ENCODE assay signal across 20 cellular contexts in the genomic region with DNA sequence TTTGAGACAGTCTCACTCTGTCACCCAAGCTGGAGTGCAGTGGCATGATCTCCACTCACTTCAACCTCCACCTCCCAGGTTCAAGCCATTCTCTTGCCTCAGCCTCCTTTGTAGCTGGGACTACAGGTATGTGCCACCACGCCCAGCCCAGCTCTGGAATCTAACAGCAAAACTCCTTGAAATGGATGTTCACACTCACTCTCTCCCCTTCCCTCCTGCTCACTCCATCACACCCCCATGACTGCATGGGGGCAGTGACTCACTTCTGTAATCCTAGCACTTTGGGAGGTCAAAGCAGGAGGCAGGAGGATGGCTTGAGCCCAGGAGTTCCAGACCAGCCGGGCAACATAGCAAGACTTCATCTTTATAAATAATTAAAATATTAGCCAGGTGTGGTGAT. TPM values are rescaled to one million over a fixed set of nuclear protein-coding genes. Genes with fewer than 3 reads are reported as not detected.
DNase-seq lines count a peak whose midpoint lies in the region; ATAC-seq and TF ChIP-seq lines count a peak whose summit lies in the region.
"Had no signal": no experiment of that assay in that cellular context is flagged by ENCODE, and none has a peak within 500 bp of the region (broad histone marks: within the 10 kb centered on the region; RNA-seq: fewer than 3 reads in every experiment).

No MANE protein-coding gene starts in this region.

- ATAC-seq in PC-3 (peak; percentile 53), HG02840 (IDR thresholded peaks at IDR 0.05; ENCODE audit: low FRiP score, unreplicated experiment) (no peak)
- ATAC-seq: activated CD8-positive, alpha-beta T cell treated with anti-CD3 and anti-CD28 coated beads for 36 hours; Right ventricle myocardium inferior had no signal

- no peak overlapping the region for H3K9ac ChIP-seq in PC-3 (ENCODE audit: low read length)

- H3K27ac Mint-ChIP-seq in dendritic cell treated with granulocyte-macrophage colony-stimulating factor and Interleukin-4, amounts not matched to agents 40 ng/mL and 50 ng/mL, for 4 days = peak overlapping the region; percentile 3
- H3K27ac Mint-ChIP-seq in neural crest cell (ENCODE audit: unreplicated experiment) = no peak overlapping the region
- H3K27ac Mint-ChIP-seq: activated CD8-positive, alpha-beta T cell treated with anti-CD3 and anti-CD28 coated beads for 36 hours; activated T-helper 1 cell treated with anti-CD3 and anti-CD28 coated beads, Interleukin-12 subunit alpha, Interleukin-12 subunit beta, Interleukin-2, Interleukin-4 antibody, amounts not matched to agents 30 ng/mL and 10 ng/mL and 1 ng/mL, durations not matched to agents 14 hours and 24 hours and 36 hours had no signal

- H3F3A ChIP-seq in PC-3 (ENCODE audit: low read length, unreplicated experiment) = no peaks in the 10 kb centered on the region

- intact Hi-C loops in PC-3 (cut with micrococcal nuclease) = no loop called here
- intact Hi-C loops in dendritic cell treated with granulocyte-macrophage colony-stimulating factor and Interleukin-4, amounts not matched to agents 40 ng/mL and 50 ng/mL, for 4 days (cut with micrococcal nuclease) = no loop called here

- POLR2A ChIA-PET in PC-3 (lab: Charles Lee; ENCODE audit: unreplicated experiment) = no interaction called here

- TF ChIP-seq CTCF in PC-3 (conservative IDR thresholded peaks at IDR 0.05; ENCODE audit: low read depth, low read length) (no peak), neural crest cell (conservative IDR thresholded peaks at IDR 0.05) (no peak)

- no peak overlapping the region for H2AFZ ChIP-seq in PC-3 (ENCODE audit: low read length)

- H3K9me3 ChIP-seq in PC-3 (ENCODE audit: low read length) = no peaks in the 10 kb centered on the region
- H3K9me3 ChIP-seq: left ventricle myocardium inferior, ovary, sigmoid colon had no signal

- no peak overlapping the region for H3K4me3 Mint-ChIP-seq in dendritic cell treated with granulocyte-macrophage colony-stimulating factor and Interleukin-4, amounts not matched to agents 40 ng/mL and 50 ng/mL, for 4 days
- peak overlapping the region; percentile 0 for H3K4me3 Mint-ChIP-seq in neural crest cell
- H3K4me3 Mint-ChIP-seq: activated CD8-positive, alpha-beta T cell treated with anti-CD3 and anti-CD28 coated beads for 36 hours; activated T-helper 1 cell treated with anti-CD3 and anti-CD28 coated beads, Interleukin-12 subunit alpha, Interleukin-12 subunit beta, Interleukin-2, Interleukin-4 antibody, amounts not matched to agents 30 ng/mL and 10 ng/mL and 1 ng/mL, durations not matched to agents 14 hours and 24 hours and 36 hours; central memory CD8-positive, alpha-beta T cell had no signal

- DNase-seq in EH (ENCODE audit: low read depth) = peak; percentile 64
- DNase-seq in PC-3 = peak; percentile 62
- no peak for DNase-seq in neural crest cell (ENCODE audit: low read depth, low spot score)
- no peak for DNase-seq in NCI-H2227 treated with DMSO at 0.1 percent for 48 hours (lab: John Stamatoyannopoulos, UW)
- no peak for DNase-seq in G401 (ENCODE audit: low spot score)
- DNase-seq in cerebellar cortex (ENCODE audit: low spot score) = no peak
- DNase-seq: activated CD8-positive, alpha-beta T cell treated with anti-CD3 and anti-CD28 coated beads for 36 hours; COR-L47; Kasumi-1; left ventricle myocardium inferior; NCI-H146; ovary; sigmoid colon; stimulated activated CD4-positive, alpha-beta T cell treated with anti-CD3 and anti-CD28 coated beads, Interleukin-1b, Interleukin-23, amount 100 ng/mL, for 48 hours; T-helper 1 cell had no signal

- H3K9me2 ChIP-seq in PC-3 (replicated peaks; ENCODE audit: low read length) = no peaks in the 10 kb centered on the region

- CTCF ChIA-PET in PC-3 (lab: Charles Lee) = no interaction called here

- no peak overlapping the region for H3K4me3 ChIP-seq in PC-3 (ENCODE audit: low read length)
- H3K4me3 ChIP-seq: left ventricle myocardium inferior, ovary, sigmoid colon had no signal

- peaks cover 33% of the 10 kb centered on the region for H3K27me3 Mint-ChIP-seq in dendritic cell treated with granulocyte-macrophage colony-stimulating factor and Interleukin-4, amounts not matched to agents 40 ng/mL and 50 ng/mL, for 4 days
- H3K27me3 Mint-ChIP-seq in neural crest cell (ENCODE audit: low read depth) = peaks cover 6% of the 10 kb centered on the region

- no peaks in the 10 kb centered on the region for H3K36me3 ChIP-seq in PC-3 (ENCODE audit: low read depth, low read length)
- H3K36me3 ChIP-seq: left ventricle myocardium inferior, ovary, sigmoid colon had no signal

- H3K9me3 Mint-ChIP-seq in dendritic cell treated with granulocyte-macrophage colony-stimulating factor and Interleukin-4, amounts not matched to agents 40 ng/mL and 50 ng/mL, for 4 days = peaks cover 9% of the 10 kb centered on the region
- H3K9me3 Mint-ChIP-seq in neural crest cell = peaks cover 3% of the 10 kb centered on the region
- H3K9me3 Mint-ChIP-seq: activated CD8-positive, alpha-beta T cell treated with anti-CD3 and anti-CD28 coated beads for 36 hours; central memory CD8-positive, alpha-beta T cell had no signal

- no peaks in the 10 kb centered on the region for H4K20me1 ChIP-seq in PC-3 (ENCODE audit: low read length)

- peaks cover 27% of the 10 kb centered on the region for H3K4me1 Mint-ChIP-seq in dendritic cell treated with granulocyte-macrophage colony-stimulating factor and Interleukin-4, amounts not matched to agents 40 ng/mL and 50 ng/mL, for 4 days (ENCODE audit: low read depth)
- peaks cover 11% of the 10 kb centered on the region for H3K4me1 Mint-ChIP-seq in neural crest cell

- BruUV-seq in PC-3 (replicated peaks; lab: Mats Ljungman, UMichigan) = no TSS peak

- no peak overlapping the region for H3K27ac ChIP-seq in PC-3 (ENCODE audit: low read length)
- H3K27ac ChIP-seq: left ventricle myocardium inferior, ovary, sigmoid colon had no signal

- no peak overlapping the region for H3K4me2 ChIP-seq in PC-3 (ENCODE audit: low read length)

- no peaks in the 10 kb centered on the region for H3K36me3 Mint-ChIP-seq in dendritic cell treated with granulocyte-macrophage colony-stimulating factor and Interleukin-4, amounts not matched to agents 40 ng/mL and 50 ng/mL, for 4 days (ENCODE audit: low read depth)
- H3K36me3 Mint-ChIP-seq in neural crest cell (ENCODE audit: low read depth) = no peaks in the 10 kb centered on the region

- peaks cover 14% of the 10 kb centered on the region; the same call in 1 of the 2 replicates for H3K4me1 ChIP-seq in PC-3 (ENCODE audit: insufficient read depth, low read length)

- H3K79me2 ChIP-seq in PC-3 (ENCODE audit: low read length) = no peaks in the 10 kb centered on the region

- no peaks in the 10 kb centered on the region for H3K27me3 ChIP-seq in PC-3 (ENCODE audit: low read length)
- H3K27me3 ChIP-seq: ovary, sigmoid colon had no signal

- in situ Hi-C loops in G401 (cut with HindIII; ENCODE audit: low sequenced_read_pairs) = no loop called here

RNA-seq across cellular contexts. Expression of gene TFAP4, which starts 11.1 kb away (rescaled TPM):
- total RNA-seq in PC-3 (2014; rRNA removed) (35.7 and 38.1 TPM in 2 replicates), neural crest cell (36.9 and 37.9 TPM in 2 replicates)
- 14.5 and 38.3 TPM in 2 replicates for total RNA-seq in G401 (2014; rRNA removed; shearing (Covaris generic))

RNA-seq across cellular contexts. Expression of gene GLIS2, which starts 31.9 kb away (rescaled TPM):
- total RNA-seq in PC-3 (2014; rRNA removed) (2.1 and 5.9 TPM in 2 replicates), neural crest cell (17.2 and 17.4 TPM in 2 replicates)
- total RNA-seq in G401 (2014; rRNA removed; shearing (Covaris generic)) = 0.44 and 0.80 TPM in 2 replicates

RNA-seq across cellular contexts. Expression of gene SRL, which starts 42.1 kb away (rescaled TPM):
- total RNA-seq in PC-3 (2014; rRNA removed) = not detected in 2 replicates
- 0.32 and 0.40 TPM in 2 replicates for total RNA-seq in neural crest cell
- total RNA-seq in G401 (2014; rRNA removed; shearing (Covaris generic)) = 0.07 and 0.37 TPM in 2 replicates
- total RNA-seq: activated CD8-positive, alpha-beta T cell treated with anti-CD3 and anti-CD28 coated beads for 36 hours; activated T-helper 1 cell treated with anti-CD3 and anti-CD28 coated beads, Interleukin-12 subunit alpha, Interleukin-12 subunit beta, Interleukin-2, Interleukin-4 antibody, amounts not matched to agents 30 ng/mL and 10 ng/mL and 1 ng/mL, durations not matched to agents 14 hours and 24 hours and 36 hours had no signal

Comparison
In these comparisons a context has a peak if more than half of its experiments do, and no peak if none do; other contexts are left out.
1. DNase-seq: peak in EH (single experiment) and PC-3 (single experiment); none in neural crest cell (single experiment), NCI-H2227 treated with DMSO at 0.1 percent for 48 hours (single experiment), G401 (single experiment) and cerebellar cortex (single experiment).